In genomic region chr5:56454219-56454862, GRCh38 we compare ENCODE assay signal across 2 cellular contexts.
TF ChIP-seq lines count a peak whose summit lies in the region.

No MANE protein-coding gene starts in this region.

TF ChIP-seq in HEK293, 187 proteins besides CTCF, POLR2A, EP300 and RAD21 (continued from another document):
- TF ChIP-seq ZBTB10 (tag by site-specific recombination; IDR thresholded peaks at IDR 0.05) (no peak), ZNF157 (tag by site-specific recombination; IDR thresholded peaks at IDR 0.05) (no peak), KLF7 (tag by site-specific recombination; IDR thresholded peaks at IDR 0.05; ENCODE audit: borderline replicate concordance) (no peak), AEBP2 (tag by site-specific recombination; IDR thresholded peaks at IDR 0.05; ENCODE audit: borderline replicate concordance) (no peak), MZF1 (tag by site-specific recombination; IDR thresholded peaks at IDR 0.05; ENCODE audit: borderline replicate concordance) (no peak)

TF ChIP-seq in SK-N-SH, 30 proteins besides CTCF, POLR2A, EP300 and RAD21 (continued from another document):
- no peak for TF ChIP-seq MAX (IDR thresholded peaks at IDR 0.05; ENCODE audit: low read depth)
- no peak for TF ChIP-seq TCF12 (IDR thresholded peaks at IDR 0.05)
- no peak for TF ChIP-seq RFX5 (IDR thresholded peaks at IDR 0.05; ENCODE audit: low read length)
- no peak for TF ChIP-seq MEF2A (IDR thresholded peaks at IDR 0.05; ENCODE audit: borderline replicate concordance, low read depth)
- no peak for TF ChIP-seq JUND (IDR thresholded peaks at IDR 0.05)
- TF ChIP-seq EZH2phosphoT487 (IDR thresholded peaks at IDR 0.05; ENCODE audit: borderline replicate concordance, low read depth): no peak
- TF ChIP-seq MXI1 (IDR thresholded peaks at IDR 0.05; ENCODE audit: low read depth, low read length): no peak
- TF ChIP-seq CHD2 (IDR thresholded peaks at IDR 0.05; ENCODE audit: low read length, partially characterized antibody): no peak
- no peak for TF ChIP-seq PBX3 (IDR thresholded peaks at IDR 0.05)
- TF ChIP-seq FOXJ3 (CRISPR knock-in tag; IDR thresholded peaks at IDR 0.05): no peak
- TF ChIP-seq SIN3A (IDR thresholded peaks at IDR 0.05; ENCODE audit: borderline replicate concordance, low read depth, low read length): no peak
- no peak for TF ChIP-seq USF2 (IDR thresholded peaks at IDR 0.05; ENCODE audit: borderline replicate concordance, low read depth, low read length)
- TF ChIP-seq RXRA (IDR thresholded peaks at IDR 0.05; ENCODE audit: borderline replicate concordance, low read depth): no peak
- TF ChIP-seq ZBTB33 (IDR thresholded peaks at IDR 0.05; ENCODE audit: borderline replicate concordance, low read depth): no peak
- no peak for TF ChIP-seq TAF1 (IDR thresholded peaks at IDR 0.05; ENCODE audit: borderline replicate concordance, low read depth, low read length)
